In the genomic region with DNA sequence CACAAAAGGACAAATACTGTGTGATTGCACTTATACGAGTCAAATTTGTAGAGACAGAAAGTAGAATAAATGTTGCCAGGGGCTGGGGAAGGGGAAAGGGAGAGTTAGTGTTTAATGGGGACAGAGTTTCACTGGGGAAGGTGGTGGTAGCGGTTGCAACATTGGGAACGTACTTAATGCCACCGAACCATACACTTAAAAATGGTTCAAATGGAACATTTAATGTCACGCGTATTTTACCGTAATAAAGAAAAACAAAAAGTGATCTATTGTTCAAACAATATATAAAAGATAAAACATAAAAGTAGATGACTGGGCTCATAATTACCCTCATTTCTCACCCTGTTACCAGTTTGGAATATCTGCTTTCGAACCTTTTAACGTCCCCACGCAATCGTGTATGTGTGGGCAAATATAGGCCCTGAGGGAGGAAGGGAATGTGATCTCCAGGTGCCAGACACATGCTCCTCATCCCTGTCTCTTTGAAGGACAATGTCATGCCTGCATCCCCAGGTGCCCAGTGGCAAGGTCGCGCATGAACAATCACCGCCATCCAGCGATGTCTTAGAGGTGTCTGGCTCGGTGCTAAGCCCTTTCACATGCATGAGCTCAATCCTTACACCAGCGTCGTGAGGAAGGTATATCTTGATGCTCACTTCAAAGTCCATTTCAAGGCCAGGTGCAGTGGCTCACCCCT, we compare ENCODE assay signal across 2 cellular contexts.
TF ChIP-seq lines count a peak whose summit lies in the region.

No MANE protein-coding gene starts in this region.

TF ChIP-seq in IMR-90, 13 proteins besides CTCF, POLR2A, EP300 and RAD21:
- TF ChIP-seq BHLHE40 (IDR thresholded peaks at IDR 0.05; ENCODE audit: low read depth, low read length) = no peak
- no peak for TF ChIP-seq CEBPB (IDR thresholded peaks at IDR 0.05; ENCODE audit: low read depth, low read length)
- no peak for TF ChIP-seq RFX5 (IDR thresholded peaks at IDR 0.05; ENCODE audit: low read depth, low read length)
- no peak for TF ChIP-seq MXI1 (IDR thresholded peaks at IDR 0.05; ENCODE audit: borderline replicate concordance, low read depth, low read length)
- TF ChIP-seq RCOR1 (IDR thresholded peaks at IDR 0.05; ENCODE audit: insufficient replicate concordance, low read length) = no peak
- no peak for TF ChIP-seq SMC3 (IDR thresholded peaks at IDR 0.05; ENCODE audit: low read depth, low read length)
- TF ChIP-seq MAZ (IDR thresholded peaks at IDR 0.05; ENCODE audit: borderline replicate concordance, low read depth, low read length) = no peak
- no peak for TF ChIP-seq ELK1 (IDR thresholded peaks at IDR 0.05; ENCODE audit: borderline replicate concordance, low read depth, low read length)
- TF ChIP-seq, protein P1, sequence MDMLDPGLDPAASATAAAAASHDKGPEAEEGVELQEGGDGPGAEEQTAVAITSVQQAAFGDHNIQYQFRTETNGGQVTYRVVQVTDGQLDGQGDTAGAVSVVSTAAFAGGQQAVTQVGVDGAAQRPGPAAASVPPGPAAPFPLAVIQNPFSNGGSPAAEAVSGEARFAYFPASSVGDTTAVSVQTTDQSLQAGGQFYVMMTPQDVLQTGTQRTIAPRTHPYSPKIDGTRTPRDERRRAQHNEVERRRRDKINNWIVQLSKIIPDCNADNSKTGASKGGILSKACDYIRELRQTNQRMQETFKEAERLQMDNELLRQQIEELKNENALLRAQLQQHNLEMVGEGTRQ (IDR thresholded peaks at IDR 0.05; ENCODE audit: low read depth, low read length) = no peak
- TF ChIP-seq NFE2L2 (IDR thresholded peaks at IDR 0.05; ENCODE audit: low read depth, low read length) = no peak
- TF ChIP-seq MAFK (IDR thresholded peaks at IDR 0.05; ENCODE audit: low read depth, low read length) = no peak
- TF ChIP-seq FOS (IDR thresholded peaks at IDR 0.05; ENCODE audit: low read depth, low read length) = no peak
- TF ChIP-seq CHD1 (IDR thresholded peaks at IDR 0.05; ENCODE audit: low read depth, low read length) = no peak

TF ChIP-seq in H1, 55 proteins besides CTCF, POLR2A, EP300 and RAD21:
- TF ChIP-seq SP4 (IDR thresholded peaks at IDR 0.05; ENCODE audit: low read length) (no peak), CBX5 (IDR thresholded peaks at IDR 0.05; ENCODE audit: low read depth, low read length) (no peak), NANOG (IDR thresholded peaks at IDR 0.05; ENCODE audit: insufficient read depth, low read depth, low read length, poor library complexity, severe bottlenecking) (no peak), CEBPB (IDR thresholded peaks at IDR 0.05; ENCODE audit: low read depth, low read length) (no peak), KDM1A (IDR thresholded peaks at IDR 0.05; ENCODE audit: borderline replicate concordance, low read length) (no peak), SAP30 (IDR thresholded peaks at IDR 0.05; ENCODE audit: insufficient read depth, insufficient replicate concordance, low read length) (no peak), SP2 (IDR thresholded peaks at IDR 0.05; ENCODE audit: low read length) (no peak), CHD2 (IDR thresholded peaks at IDR 0.05; ENCODE audit: low read length) (no peak), HDAC6 (IDR thresholded peaks at IDR 0.05; ENCODE audit: low read depth, low read length) (no peak), ZNF274 (IDR thresholded peaks at IDR 0.05; ENCODE audit: borderline replicate concordance, extremely low read depth, low read length) (no peak), CBX8 (IDR thresholded peaks at IDR 0.05; ENCODE audit: borderline replicate concordance, low read depth, low read length) (no peak), GTF2F1 (IDR thresholded peaks at IDR 0.05; ENCODE audit: borderline replicate concordance, low read depth, low read length) (no peak), POU5F1 (IDR thresholded peaks at IDR 0.05; ENCODE audit: low read depth, low read length) (no peak), RXRA (IDR thresholded peaks at IDR 0.05; ENCODE audit: insufficient read depth, low read depth, low read length) (no peak), YY1 (IDR thresholded peaks at IDR 0.05; ENCODE audit: low read depth, low read length) (no peak), TBP (IDR thresholded peaks at IDR 0.05; ENCODE audit: low read depth, low read length) (no peak), JUND (IDR thresholded peaks at IDR 0.05; ENCODE audit: low read length) (no peak)
- TF ChIP-seq, protein P2, sequence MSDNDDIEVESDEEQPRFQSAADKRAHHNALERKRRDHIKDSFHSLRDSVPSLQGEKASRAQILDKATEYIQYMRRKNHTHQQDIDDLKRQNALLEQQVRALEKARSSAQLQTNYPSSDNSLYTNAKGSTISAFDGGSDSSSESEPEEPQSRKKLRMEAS (IDR thresholded peaks at IDR 0.05) = no peak
- TF ChIP-seq, protein P1 (IDR thresholded peaks at IDR 0.05; ENCODE audit: low read length) = no peak
